12 cellular contexts compared by ENCODE assay signal in the genomic region with DNA sequence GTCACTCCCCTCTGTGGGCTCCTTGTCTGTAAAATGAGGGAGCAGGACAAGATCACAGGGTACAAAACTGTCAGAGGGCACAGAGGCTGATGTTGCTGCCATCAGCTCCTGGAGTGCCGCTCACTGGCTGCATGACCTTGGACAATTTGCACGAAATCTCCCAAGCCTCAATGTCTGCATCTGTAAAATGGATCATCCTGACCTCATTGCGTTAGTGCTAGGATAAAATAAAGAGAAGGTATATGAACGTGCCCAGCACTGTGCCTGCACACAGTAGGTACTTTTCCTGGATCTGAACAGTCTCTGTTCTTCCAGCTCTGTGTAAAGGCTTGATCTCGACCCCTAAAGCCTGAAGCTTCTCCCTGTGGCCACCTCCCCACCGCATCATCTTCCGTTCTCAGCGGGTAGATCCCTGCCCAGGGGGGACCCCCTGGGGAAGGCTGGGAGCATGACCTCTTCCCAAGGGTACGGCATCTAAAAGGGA. TPM values are rescaled to one million over a fixed set of nuclear protein-coding genes. Genes with fewer than 3 reads are reported as not detected.
A peak's percentile ranks its signal among the peaks of the same experiment; 100 is the strongest.
DNase-seq lines count a peak whose midpoint lies in the region; ATAC-seq and TF ChIP-seq lines count a peak whose summit lies in the region.
"Had no signal": no experiment of that assay in that cellular context is flagged by ENCODE, and none has a peak within 500 bp of the region (broad histone marks: within the 10 kb centered on the region; RNA-seq: fewer than 3 reads in every experiment).

No MANE protein-coding gene starts in this region.

- TF ChIP-seq POLR2A in gastrocnemius medialis (IDR thresholded peaks at IDR 0.05), result no peak

- H3K4me3 ChIP-seq in CD8-positive, alpha-beta memory T cell (ENCODE audit: low read length), result peak overlapping the region; percentile 63
- H3K4me3 ChIP-seq in fibroblast of lung (replicated peaks in 1 of 4; ENCODE audit: control extremely low read depth in 1 of 4, insufficient read depth in 1 of 4, low read depth in 3 of 4, low read length in 4 of 4) (no peak overlapping the region), gastrocnemius medialis (no peak overlapping the region)
- H3K4me3 ChIP-seq: body of pancreas, SK-N-MC, tibial artery had no signal

- peaks cover 0 to 6% of the 10 kb centered on the region in 2 donors for H3K27me3 Mint-ChIP-seq in CD8-positive, alpha-beta memory T cell
- H3K27me3 Mint-ChIP-seq in activated CD4-positive, alpha-beta memory T cell treated with anti-CD3 and anti-CD28 coated beads for 36 hours, result no peaks in the 10 kb centered on the region

- H3K4me3 Mint-ChIP-seq in CD8-positive, alpha-beta memory T cell, result peak overlapping the region in 6 of 7 donors; percentile 80 to 93 (median 86)
- H3K4me3 Mint-ChIP-seq in activated CD4-positive, alpha-beta memory T cell treated with anti-CD3 and anti-CD28 coated beads for 36 hours, result no peak overlapping the region

- peak overlapping the region; percentile 81 for H3K27ac ChIP-seq in CD8-positive, alpha-beta memory T cell (ENCODE audit: low read depth, low read length)
- H3K27ac ChIP-seq in fibroblast of lung (ENCODE audit: insufficient read depth, low read length) (peak overlapping the region; percentile 85), gastrocnemius medialis (peak overlapping the region; percentile 76 to 88 (median 86))
- H3K27ac ChIP-seq: SK-N-MC had no signal

- POLR2A ChIA-PET in CD8-positive, alpha-beta memory T cell (lab: Charles Lee), result interaction anchor here (1.4 to 3.1 kb wide), 4 partner anchors 11 to 47 kb away, joined by 4 to 38 read pairs (median 14); no protein-coding TSS in a partner anchor
- POLR2A ChIA-PET in activated CD4-positive, alpha-beta memory T cell treated with anti-CD3 and anti-CD28 coated beads for 36 hours (lab: Charles Lee), result interaction anchor here (0.6 to 3.9 kb wide), 9 partner anchors 11 to 271 kb away, joined by 3 to 28 read pairs (median 18); partner anchors contain the start of gene TNFRSF1B

- no peaks in the 10 kb centered on the region for H3K9me3 ChIP-seq in CD8-positive, alpha-beta memory T cell (ENCODE audit: low read length)
- no peaks in the 10 kb centered on the region for H3K9me3 ChIP-seq in fibroblast of lung (ENCODE audit: control insufficient read depth, insufficient read depth, low read depth, low read length)
- H3K9me3 ChIP-seq in gastrocnemius medialis, result no peaks in the 10 kb centered on the region
- H3K9me3 ChIP-seq: body of pancreas, tibial artery had no signal

- H3K9me3 Mint-ChIP-seq in CD8-positive, alpha-beta memory T cell, result no peaks in the 10 kb centered on the region
- no peaks in the 10 kb centered on the region for H3K9me3 Mint-ChIP-seq in activated CD4-positive, alpha-beta memory T cell treated with anti-CD3 and anti-CD28 coated beads for 36 hours

- H2AFZ ChIP-seq in fibroblast of lung (ENCODE audit: low read length), result no peak overlapping the region

- CTCF ChIA-PET in CD8-positive, alpha-beta memory T cell (lab: Charles Lee), result interaction anchor here (1.0 to 6.7 kb wide), 8 partner anchors 16 to 55 kb away, joined by 3 to 68 read pairs (median 6); no protein-coding TSS in a partner anchor
- CTCF ChIA-PET in activated CD4-positive, alpha-beta memory T cell treated with anti-CD3 and anti-CD28 coated beads for 36 hours (lab: Charles Lee), result interaction anchor here (1.4 to 13.5 kb wide), 3 partner anchors 24 to 56 kb away, joined by 3 to 168 read pairs (median 3); no protein-coding TSS in a partner anchor

- in situ Hi-C loops in gastrocnemius medialis (cut with MboI; ENCODE audit: low sequenced_read_pairs in 4 of 4), result no loop called here

- no peaks in the 10 kb centered on the region for H3K36me3 ChIP-seq in CD8-positive, alpha-beta memory T cell (ENCODE audit: insufficient read depth, low read length)
- H3K36me3 ChIP-seq in fibroblast of lung (ENCODE audit: control insufficient read depth, insufficient read depth, low read length) (peaks cover 1% of the 10 kb centered on the region), gastrocnemius medialis (no peaks in the 10 kb centered on the region)
- H3K36me3 ChIP-seq: tibial artery had no signal

- H3K9ac ChIP-seq in fibroblast of lung (ENCODE audit: insufficient read depth, low read length), result no peak overlapping the region

- DNase-seq in CD8-positive, alpha-beta memory T cell, result no peak
- no peak for DNase-seq in activated CD4-positive, alpha-beta memory T cell treated with anti-CD3 and anti-CD28 coated beads for 36 hours
- DNase-seq in fibroblast of lung (ENCODE audit: low read depth in 2 of 2), result no peak
- DNase-seq in gastrocnemius medialis, result no peak
- no peak for DNase-seq in C1 segment of cervical spinal cord (lab: John Stamatoyannopoulos, UW)
- DNase-seq: NCI-H1048, NCI-H748 treated with DMSO at 0.1 percent for 48 hours had no signal

- peak overlapping the region; percentile 97 to 100 (median 100) for H3K27ac Mint-ChIP-seq in CD8-positive, alpha-beta memory T cell
- H3K27ac Mint-ChIP-seq in activated CD4-positive, alpha-beta memory T cell treated with anti-CD3 and anti-CD28 coated beads for 36 hours, result peak overlapping the region; percentile 94

- no peak overlapping the region for H3K4me2 ChIP-seq in fibroblast of lung (ENCODE audit: extremely low read depth, insufficient read depth, low read length)

- peaks cover 76% of the 10 kb centered on the region for H3K4me1 ChIP-seq in CD8-positive, alpha-beta memory T cell (ENCODE audit: insufficient read depth, low read length)
- H3K4me1 ChIP-seq in fibroblast of lung (ENCODE audit: control insufficient read depth, extremely low read depth, insufficient read depth, low read length) (peaks cover 37% of the 10 kb centered on the region), gastrocnemius medialis (peaks cover 19 to 52% of the 10 kb centered on the region in 2 donors)

- H3K4me1 Mint-ChIP-seq in CD8-positive, alpha-beta memory T cell, result peaks cover 81 to 94% (median 82%) of the 10 kb centered on the region in 3 donors
- peaks cover 85% of the 10 kb centered on the region for H3K4me1 Mint-ChIP-seq in activated CD4-positive, alpha-beta memory T cell treated with anti-CD3 and anti-CD28 coated beads for 36 hours (ENCODE audit: low read depth)

- H4K20me1 ChIP-seq in fibroblast of lung (ENCODE audit: control insufficient read depth, extremely low read depth, insufficient read depth, low read length), result no peaks in the 10 kb centered on the region

- TF ChIP-seq CTCF in fibroblast of lung (conservative IDR thresholded peaks at IDR 0.05 in 1 of 2, IDR thresholded peaks at IDR 0.05 in 1 of 2; ENCODE audit: low read depth in 1 of 2, low read length in 2 of 2) (no peak), gastrocnemius medialis (IDR thresholded peaks at IDR 0.05 in 4 of 5, conservative IDR thresholded peaks at IDR 0.05 in 1 of 5) (no peak)

- peaks cover 25% of the 10 kb centered on the region for H3K79me2 ChIP-seq in fibroblast of lung (ENCODE audit: control insufficient read depth, insufficient read depth, low read length)

- intact Hi-C loops in activated CD4-positive, alpha-beta memory T cell treated with anti-CD3 and anti-CD28 coated beads for 36 hours (cut with micrococcal nuclease), result loop anchor here (1.0 to 10.0 kb wide), 8 partner anchors 8 to 372 kb away; partner anchors contain the start of genes CLCN6 and MTHFR
- intact Hi-C loops in gastrocnemius medialis (cut with DNase I; ENCODE audit: low total_unique reads), result loop anchor here (2.0 kb wide), 1 partner anchor 13 kb away; the partner anchor contains the start of gene TNFRSF1B

- no peaks in the 10 kb centered on the region for H3K27me3 ChIP-seq in CD8-positive, alpha-beta memory T cell (ENCODE audit: insufficient read depth, low read length, poor library complexity, severe bottlenecking)
- H3K27me3 ChIP-seq in fibroblast of lung (ENCODE audit: control insufficient read depth, insufficient read depth, low read length) (no peaks in the 10 kb centered on the region), gastrocnemius medialis (no peaks in the 10 kb centered on the region)
- H3K27me3 ChIP-seq: body of pancreas had no signal

- ATAC-seq in gastrocnemius medialis (no peak), GM18517 (IDR thresholded peaks at IDR 0.05; ENCODE audit: unreplicated experiment) (no peak), GM19463 (IDR thresholded peaks at IDR 0.05; ENCODE audit: unreplicated experiment) (no peak)
- ATAC-seq: body of pancreas had no signal

- peaks cover 0 to 44% (median 0%) of the 10 kb centered on the region in 3 donors for H3K36me3 Mint-ChIP-seq in CD8-positive, alpha-beta memory T cell
- H3K36me3 Mint-ChIP-seq in activated CD4-positive, alpha-beta memory T cell treated with anti-CD3 and anti-CD28 coated beads for 36 hours, result peaks cover 9% of the 10 kb centered on the region

RNA-seq across cellular contexts. Expression of gene TNFRSF1B, which starts 12.9 kb away (rescaled TPM):
- 100 to 1,000 TPM; 169 to 174 TPM for total RNA-seq in CD8-positive, alpha-beta memory T cell
- polyA plus RNA-seq in CD8-positive, alpha-beta memory T cell, result 164 TPM
- 100 to 1,000 TPM; 201 to 211 TPM for total RNA-seq in activated CD4-positive, alpha-beta memory T cell treated with anti-CD3 and anti-CD28 coated beads for 36 hours
- total RNA-seq in fibroblast of lung, result 23.9 and 24.8 TPM in 2 replicates
- polyA plus RNA-seq in fibroblast of lung, result 14.8 and 27.5 TPM in 2 replicates
- polyA plus RNA-seq in fibroblast of lung (2012), result 20.5 and 37.0 TPM in 2 replicates
- 43.1 and 95.0 TPM in 2 replicates for polyA minus RNA-seq in fibroblast of lung (ENCODE audit: low replicate concordance)
- 10 to 100 TPM; 14.0 to 29.5 (median 18.8) TPM for total RNA-seq in gastrocnemius medialis

RNA-seq across cellular contexts. Expression of gene VPS13D, which starts 50.1 kb away (rescaled TPM):
- 10 to 100 TPM; 24.1 to 28.5 TPM for total RNA-seq in CD8-positive, alpha-beta memory T cell
- 9.7 TPM for polyA plus RNA-seq in CD8-positive, alpha-beta memory T cell
- total RNA-seq in activated CD4-positive, alpha-beta memory T cell treated with anti-CD3 and anti-CD28 coated beads for 36 hours, result 10 to 100 TPM; 25.0 to 25.4 TPM
- total RNA-seq in fibroblast of lung, result 30.6 and 40.0 TPM in 2 replicates
- 14.6 and 14.8 TPM in 2 replicates for polyA plus RNA-seq in fibroblast of lung
- 9.8 and 11.0 TPM in 2 replicates for polyA plus RNA-seq in fibroblast of lung (2012)
- polyA minus RNA-seq in fibroblast of lung (ENCODE audit: low replicate concordance), result 34.4 and 38.0 TPM in 2 replicates
- total RNA-seq in gastrocnemius medialis, result 10 to 100 TPM; 60.9 to 91.6 (median 71.6) TPM
